ENCODE assay signal across 28 cellular contexts in genomic region chr10:52911163-52911562, GRCh38.
"Had no signal": no experiment of that assay in that cellular context is flagged by ENCODE, and none has a peak within 500 bp of the region (broad histone marks: within the 10 kb centered on the region; RNA-seq: fewer than 3 reads in every experiment).

No MANE protein-coding gene starts in this region.

- H3K4me3 ChIP-seq: colonic mucosa, esophagus squamous epithelium, gastrocnemius medialis, heart right ventricle, left lung, lower lobe of right lung, mucosa of descending colon had no signal

- H3K27ac Mint-ChIP-seq: dendritic cell treated with granulocyte-macrophage colony-stimulating factor and Interleukin-4, amounts not matched to agents 40 ng/mL and 50 ng/mL, for 4 days; effector memory CD8-positive, alpha-beta T cell; endodermal cell; mesothelial cell of epicardium; naive B cell had no signal

- H3K9me3 ChIP-seq: colonic mucosa, esophagus squamous epithelium, gastrocnemius medialis, heart right ventricle, left lung, lower lobe of right lung, mucosa of descending colon had no signal

- DNase-seq: colonic mucosa; cortex of kidney; effector CD8-positive, alpha-beta T cell; effector memory CD8-positive, alpha-beta T cell; endodermal cell; erythroblast; esophagus squamous epithelium; foreskin fibroblast; foreskin melanocyte; gastrocnemius medialis; glutamatergic neuron; head of caudate nucleus; heart right ventricle; hippocampal formation; left cardiac atrium; left lung; left ventricle myocardium superior; lower lobe of right lung; mesenchymal stem cell; mucosa of descending colon; naive B cell had no signal

- H3K36me3 Mint-ChIP-seq: mesothelial cell of epicardium, naive B cell had no signal

- H3K4me3 Mint-ChIP-seq: dendritic cell treated with granulocyte-macrophage colony-stimulating factor and Interleukin-4, amounts not matched to agents 40 ng/mL and 50 ng/mL, for 4 days; effector memory CD8-positive, alpha-beta T cell; endodermal cell; mesothelial cell of epicardium; naive B cell had no signal

- H3K9me3 Mint-ChIP-seq: dendritic cell treated with granulocyte-macrophage colony-stimulating factor and Interleukin-4, amounts not matched to agents 40 ng/mL and 50 ng/mL, for 4 days; endodermal cell; mesothelial cell of epicardium had no signal

- H3K27me3 ChIP-seq: colonic mucosa, esophagus squamous epithelium, gastrocnemius medialis, left lung had no signal

- H3K4me1 Mint-ChIP-seq: naive B cell had no signal

- ATAC-seq: effector memory CD8-positive, alpha-beta T cell; esophagus mucosa; gastrocnemius medialis; heart right ventricle; left cardiac atrium; left lung; left ventricle myocardium superior; lower lobe of right lung; mucosa of descending colon had no signal

- H3K27ac ChIP-seq: colonic mucosa, epithelial cell of prostate, esophagus squamous epithelium, gastrocnemius medialis, heart right ventricle, left lung, lower lobe of right lung had no signal

- H3K27me3 Mint-ChIP-seq: dendritic cell treated with granulocyte-macrophage colony-stimulating factor and Interleukin-4, amounts not matched to agents 40 ng/mL and 50 ng/mL, for 4 days; effector memory CD8-positive, alpha-beta T cell had no signal

- FAIRE-seq: endometrium, islet of Langerhans, keratinocyte had no signal

- H3K36me3 ChIP-seq: colonic mucosa, esophagus squamous epithelium, gastrocnemius medialis, heart right ventricle, left lung, lower lobe of right lung had no signal

- H3K4me1 ChIP-seq: colonic mucosa, esophagus squamous epithelium, gastrocnemius medialis, heart right ventricle, left lung, lower lobe of right lung had no signal
